Comparison of ENCODE assay signal across 1 cellular context in the genomic region with DNA sequence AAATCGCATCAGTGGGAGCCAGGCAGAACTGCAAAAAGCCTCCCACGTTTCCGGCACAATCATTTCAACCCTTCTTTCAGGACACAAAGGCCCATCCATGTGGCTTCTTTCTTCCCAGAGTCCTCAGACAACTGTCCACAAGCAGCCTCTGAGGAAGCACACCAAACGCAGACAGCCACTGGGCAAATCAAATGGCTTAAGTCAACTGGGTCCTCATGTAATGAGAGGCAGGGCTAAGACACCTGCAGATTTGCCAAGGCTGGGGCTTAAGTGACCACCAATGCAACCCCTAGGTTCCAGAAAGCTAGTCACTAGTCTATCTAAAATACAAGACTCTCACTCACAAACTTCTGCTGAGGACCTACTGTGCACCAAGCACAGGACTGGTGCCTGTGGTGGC.
TF ChIP-seq lines count a peak whose summit lies in the region.

No MANE protein-coding gene starts in this region.

TF ChIP-seq in H1, 55 proteins besides CTCF, POLR2A, EP300 and RAD21:
- no peak for TF ChIP-seq SUZ12 (IDR thresholded peaks at IDR 0.05; ENCODE audit: low read length)
- TF ChIP-seq CHD1 (IDR thresholded peaks at IDR 0.05; ENCODE audit: low read depth, low read length), result no peak
- no peak for TF ChIP-seq SAP30 (IDR thresholded peaks at IDR 0.05; ENCODE audit: insufficient read depth, insufficient replicate concordance, low read length)
- no peak for TF ChIP-seq SRF (IDR thresholded peaks at IDR 0.05; ENCODE audit: low read depth, low read length)
- TF ChIP-seq RBBP5 (IDR thresholded peaks at IDR 0.05; ENCODE audit: borderline replicate concordance, low read depth, low read length), result no peak
- no peak for TF ChIP-seq CTBP2 (IDR thresholded peaks at IDR 0.05; ENCODE audit: borderline replicate concordance, insufficient read depth, insufficient read length, low read length)
- TF ChIP-seq POLR2AphosphoS5 (IDR thresholded peaks at IDR 0.05; ENCODE audit: low read depth, low read length), result no peak
- no peak for TF ChIP-seq GABPA (IDR thresholded peaks at IDR 0.05; ENCODE audit: borderline replicate concordance, insufficient read depth, low read length)
- TF ChIP-seq, protein P1, sequence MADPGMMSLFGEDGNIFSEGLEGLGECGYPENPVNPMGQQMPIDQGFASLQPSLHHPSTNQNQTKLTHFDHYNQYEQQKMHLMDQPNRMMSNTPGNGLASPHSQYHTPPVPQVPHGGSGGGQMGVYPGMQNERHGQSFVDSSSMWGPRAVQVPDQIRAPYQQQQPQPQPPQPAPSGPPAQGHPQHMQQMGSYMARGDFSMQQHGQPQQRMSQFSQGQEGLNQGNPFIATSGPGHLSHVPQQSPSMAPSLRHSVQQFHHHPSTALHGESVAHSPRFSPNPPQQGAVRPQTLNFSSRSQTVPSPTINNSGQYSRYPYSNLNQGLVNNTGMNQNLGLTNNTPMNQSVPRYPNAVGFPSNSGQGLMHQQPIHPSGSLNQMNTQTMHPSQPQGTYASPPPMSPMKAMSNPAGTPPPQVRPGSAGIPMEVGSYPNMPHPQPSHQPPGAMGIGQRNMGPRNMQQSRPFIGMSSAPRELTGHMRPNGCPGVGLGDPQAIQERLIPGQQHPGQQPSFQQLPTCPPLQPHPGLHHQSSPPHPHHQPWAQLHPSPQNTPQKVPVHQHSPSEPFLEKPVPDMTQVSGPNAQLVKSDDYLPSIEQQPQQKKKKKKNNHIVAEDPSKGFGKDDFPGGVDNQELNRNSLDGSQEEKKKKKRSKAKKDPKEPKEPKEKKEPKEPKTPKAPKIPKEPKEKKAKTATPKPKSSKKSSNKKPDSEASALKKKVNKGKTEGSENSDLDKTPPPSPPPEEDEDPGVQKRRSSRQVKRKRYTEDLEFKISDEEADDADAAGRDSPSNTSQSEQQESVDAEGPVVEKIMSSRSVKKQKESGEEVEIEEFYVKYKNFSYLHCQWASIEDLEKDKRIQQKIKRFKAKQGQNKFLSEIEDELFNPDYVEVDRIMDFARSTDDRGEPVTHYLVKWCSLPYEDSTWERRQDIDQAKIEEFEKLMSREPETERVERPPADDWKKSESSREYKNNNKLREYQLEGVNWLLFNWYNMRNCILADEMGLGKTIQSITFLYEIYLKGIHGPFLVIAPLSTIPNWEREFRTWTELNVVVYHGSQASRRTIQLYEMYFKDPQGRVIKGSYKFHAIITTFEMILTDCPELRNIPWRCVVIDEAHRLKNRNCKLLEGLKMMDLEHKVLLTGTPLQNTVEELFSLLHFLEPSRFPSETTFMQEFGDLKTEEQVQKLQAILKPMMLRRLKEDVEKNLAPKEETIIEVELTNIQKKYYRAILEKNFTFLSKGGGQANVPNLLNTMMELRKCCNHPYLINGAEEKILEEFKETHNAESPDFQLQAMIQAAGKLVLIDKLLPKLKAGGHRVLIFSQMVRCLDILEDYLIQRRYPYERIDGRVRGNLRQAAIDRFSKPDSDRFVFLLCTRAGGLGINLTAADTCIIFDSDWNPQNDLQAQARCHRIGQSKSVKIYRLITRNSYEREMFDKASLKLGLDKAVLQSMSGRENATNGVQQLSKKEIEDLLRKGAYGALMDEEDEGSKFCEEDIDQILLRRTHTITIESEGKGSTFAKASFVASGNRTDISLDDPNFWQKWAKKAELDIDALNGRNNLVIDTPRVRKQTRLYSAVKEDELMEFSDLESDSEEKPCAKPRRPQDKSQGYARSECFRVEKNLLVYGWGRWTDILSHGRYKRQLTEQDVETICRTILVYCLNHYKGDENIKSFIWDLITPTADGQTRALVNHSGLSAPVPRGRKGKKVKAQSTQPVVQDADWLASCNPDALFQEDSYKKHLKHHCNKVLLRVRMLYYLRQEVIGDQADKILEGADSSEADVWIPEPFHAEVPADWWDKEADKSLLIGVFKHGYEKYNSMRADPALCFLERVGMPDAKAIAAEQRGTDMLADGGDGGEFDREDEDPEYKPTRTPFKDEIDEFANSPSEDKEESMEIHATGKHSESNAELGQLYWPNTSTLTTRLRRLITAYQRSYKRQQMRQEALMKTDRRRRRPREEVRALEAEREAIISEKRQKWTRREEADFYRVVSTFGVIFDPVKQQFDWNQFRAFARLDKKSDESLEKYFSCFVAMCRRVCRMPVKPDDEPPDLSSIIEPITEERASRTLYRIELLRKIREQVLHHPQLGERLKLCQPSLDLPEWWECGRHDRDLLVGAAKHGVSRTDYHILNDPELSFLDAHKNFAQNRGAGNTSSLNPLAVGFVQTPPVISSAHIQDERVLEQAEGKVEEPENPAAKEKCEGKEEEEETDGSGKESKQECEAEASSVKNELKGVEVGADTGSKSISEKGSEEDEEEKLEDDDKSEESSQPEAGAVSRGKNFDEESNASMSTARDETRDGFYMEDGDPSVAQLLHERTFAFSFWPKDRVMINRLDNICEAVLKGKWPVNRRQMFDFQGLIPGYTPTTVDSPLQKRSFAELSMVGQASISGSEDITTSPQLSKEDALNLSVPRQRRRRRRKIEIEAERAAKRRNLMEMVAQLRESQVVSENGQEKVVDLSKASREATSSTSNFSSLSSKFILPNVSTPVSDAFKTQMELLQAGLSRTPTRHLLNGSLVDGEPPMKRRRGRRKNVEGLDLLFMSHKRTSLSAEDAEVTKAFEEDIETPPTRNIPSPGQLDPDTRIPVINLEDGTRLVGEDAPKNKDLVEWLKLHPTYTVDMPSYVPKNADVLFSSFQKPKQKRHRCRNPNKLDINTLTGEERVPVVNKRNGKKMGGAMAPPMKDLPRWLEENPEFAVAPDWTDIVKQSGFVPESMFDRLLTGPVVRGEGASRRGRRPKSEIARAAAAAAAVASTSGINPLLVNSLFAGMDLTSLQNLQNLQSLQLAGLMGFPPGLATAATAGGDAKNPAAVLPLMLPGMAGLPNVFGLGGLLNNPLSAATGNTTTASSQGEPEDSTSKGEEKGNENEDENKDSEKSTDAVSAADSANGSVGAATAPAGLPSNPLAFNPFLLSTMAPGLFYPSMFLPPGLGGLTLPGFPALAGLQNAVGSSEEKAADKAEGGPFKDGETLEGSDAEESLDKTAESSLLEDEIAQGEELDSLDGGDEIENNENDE (IDR thresholded peaks at IDR 0.05; ENCODE audit: insufficient replicate concordance, low read length), result no peak
- no peak for TF ChIP-seq BRCA1 (IDR thresholded peaks at IDR 0.05; ENCODE audit: low read depth, low read length)
- TF ChIP-seq, protein P2, sequence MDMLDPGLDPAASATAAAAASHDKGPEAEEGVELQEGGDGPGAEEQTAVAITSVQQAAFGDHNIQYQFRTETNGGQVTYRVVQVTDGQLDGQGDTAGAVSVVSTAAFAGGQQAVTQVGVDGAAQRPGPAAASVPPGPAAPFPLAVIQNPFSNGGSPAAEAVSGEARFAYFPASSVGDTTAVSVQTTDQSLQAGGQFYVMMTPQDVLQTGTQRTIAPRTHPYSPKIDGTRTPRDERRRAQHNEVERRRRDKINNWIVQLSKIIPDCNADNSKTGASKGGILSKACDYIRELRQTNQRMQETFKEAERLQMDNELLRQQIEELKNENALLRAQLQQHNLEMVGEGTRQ (IDR thresholded peaks at IDR 0.05; ENCODE audit: low read length), result no peak
- no peak for TF ChIP-seq NRF1 (IDR thresholded peaks at IDR 0.05; ENCODE audit: low read depth, low read length)
